16 cellular contexts compared by ENCODE assay signal in genomic region chr1:244362481-244362880, GRCh38.
DNase-seq lines count a peak whose midpoint lies in the region; ATAC-seq and TF ChIP-seq lines count a peak whose summit lies in the region.
"Had no signal": no experiment of that assay in that cellular context is flagged by ENCODE, and none has a peak within 500 bp of the region (broad histone marks: within the 10 kb centered on the region; RNA-seq: fewer than 3 reads in every experiment).

No MANE protein-coding gene starts in this region.

- H3K4me3 ChIP-seq in GM23248 (no peak overlapping the region), left lung (no peak overlapping the region), prostate gland (no peak overlapping the region), MG63 (no peak overlapping the region)

- ATAC-seq in left lung (peak; percentile 11), foreskin keratinocyte (no peak), GM18873 (IDR thresholded peaks at IDR 0.05; ENCODE audit: low FRiP score, unreplicated experiment) (no peak)
- ATAC-seq: left colon; stimulated activated naive CD8-positive, alpha-beta T cell treated with anti-CD3 and anti-CD28 coated beads, Interleukin-15, amount 100 ng/mL, for 72 hours had no signal

- H3K79me2 ChIP-seq in GM23248 (ENCODE audit: insufficient read depth) = no peaks in the 10 kb centered on the region

- H3K4me3 Mint-ChIP-seq in brain = no peak overlapping the region
- H3K4me3 Mint-ChIP-seq: activated naive CD4-positive, alpha-beta T cell treated with anti-CD3 and anti-CD28 coated beads, Interleukin-2, amount 50 U/mL, for 24 hours; stimulated activated naive CD8-positive, alpha-beta T cell treated with anti-CD3 and anti-CD28 coated beads, Interleukin-15, amount 100 ng/mL, for 72 hours had no signal

- no peaks in the 10 kb centered on the region for H3K9me3 ChIP-seq in GM23248 (ENCODE audit: low read depth)
- peaks cover 0 to 6% of the 10 kb centered on the region in 2 donors for H3K9me3 ChIP-seq in left lung
- no peaks in the 10 kb centered on the region for H3K9me3 ChIP-seq in prostate gland
- no peaks in the 10 kb centered on the region for H3K9me3 ChIP-seq in MG63

- H3K9me2 ChIP-seq in GM23248 (ENCODE audit: insufficient read depth) = no peaks in the 10 kb centered on the region

- H3K4me1 Mint-ChIP-seq in brain = peaks cover 13% of the 10 kb centered on the region
- H3K4me1 Mint-ChIP-seq: activated naive CD4-positive, alpha-beta T cell treated with anti-CD3 and anti-CD28 coated beads, Interleukin-2, amount 50 U/mL, for 24 hours; stimulated activated naive CD8-positive, alpha-beta T cell treated with anti-CD3 and anti-CD28 coated beads, Interleukin-15, amount 100 ng/mL, for 72 hours had no signal

- intact Hi-C loops in left lung (cut with DNase I) (no loop called here), prostate gland (cut with DNase I) (no loop called here)

- peak overlapping the region; percentile 27; the same call in 1 of the 2 replicates for H3K27ac ChIP-seq in GM23248
- H3K27ac ChIP-seq in left lung = peak overlapping the region; percentile 23 to 65
- peak overlapping the region; percentile 74 to 79 for H3K27ac ChIP-seq in prostate gland
- no peak overlapping the region for H3K27ac ChIP-seq in foreskin keratinocyte

- H3K27me3 Mint-ChIP-seq in brain = no peaks in the 10 kb centered on the region
- H3K27me3 Mint-ChIP-seq: activated naive CD4-positive, alpha-beta T cell treated with anti-CD3 and anti-CD28 coated beads, Interleukin-2, amount 50 U/mL, for 24 hours; stimulated activated naive CD8-positive, alpha-beta T cell treated with anti-CD3 and anti-CD28 coated beads, Interleukin-15, amount 100 ng/mL, for 72 hours had no signal

- H2AFZ ChIP-seq in GM23248 = peak overlapping the region; percentile 80

- peak overlapping the region; percentile 62 for H3K9ac ChIP-seq in GM23248

- H3K9me3 Mint-ChIP-seq in brain = peaks cover 0 to 12% (median 10%) of the 10 kb centered on the region in 5 experiments

- in situ Hi-C loops in GM23248 (cut with MboI) = no loop called here

- no peak overlapping the region for H3K4me2 ChIP-seq in GM23248 (ENCODE audit: unreplicated experiment)

- no peaks in the 10 kb centered on the region for H3K27me3 ChIP-seq in GM23248 (replicated peaks; ENCODE audit: insufficient read depth)
- H3K27me3 ChIP-seq in left lung = no peaks in the 10 kb centered on the region
- H3K27me3 ChIP-seq in prostate gland (replicated peaks; ENCODE audit: insufficient read depth) = no peaks in the 10 kb centered on the region
- H3K27me3 ChIP-seq in MG63 = no peaks in the 10 kb centered on the region
- H3K27me3 ChIP-seq in foreskin keratinocyte = no peaks in the 10 kb centered on the region

- H3F3A ChIP-seq in GM23248 (ENCODE audit: insufficient read depth) = 0 out of 2 replicates have a peak, but pooled peaks cover 3% of the 10 kb centered on the region

- WGBS in GM23248 (ENCODE audit: low coverage in 1 of 2, low lambda C conversion rate in 2 of 2, missing lambda C conversion rate in 2 of 2), 2 experiments = 74 to 85% methylated on average over 3 of the region's 3 CpGs
- 48% methylated on average over 3 of the region's 3 CpGs for WGBS in prostate gland

- no peak for TF ChIP-seq CTCF in brain (conservative IDR thresholded peaks at IDR 0.05)
- TF ChIP-seq CTCF in left lung (IDR thresholded peaks at IDR 0.05) = no peak
- no peak for TF ChIP-seq CTCF in prostate gland (IDR thresholded peaks at IDR 0.05)
- TF ChIP-seq CTCF in foreskin keratinocyte (conservative IDR thresholded peaks at IDR 0.05) = no peak

- TF ChIP-seq POLR2A in prostate gland (IDR thresholded peaks at IDR 0.05) = no peak

- peak overlapping the region in 3 of 5 experiments; percentile 64 to 93 (median 84) for H3K27ac Mint-ChIP-seq in brain
- H3K27ac Mint-ChIP-seq: activated naive CD4-positive, alpha-beta T cell treated with anti-CD3 and anti-CD28 coated beads, Interleukin-2, amount 50 U/mL, for 24 hours; stimulated activated naive CD8-positive, alpha-beta T cell treated with anti-CD3 and anti-CD28 coated beads, Interleukin-15, amount 100 ng/mL, for 72 hours had no signal

- no peaks in the 10 kb centered on the region for H4K20me1 ChIP-seq in GM23248 (ENCODE audit: insufficient read depth)

- no peaks in the 10 kb centered on the region for H3K36me3 ChIP-seq in GM23248 (ENCODE audit: low read depth)
- no peaks in the 10 kb centered on the region for H3K36me3 ChIP-seq in left lung
- H3K36me3 ChIP-seq in prostate gland = no peaks in the 10 kb centered on the region
- H3K36me3 ChIP-seq in MG63 = no peaks in the 10 kb centered on the region

- H3K4me1 ChIP-seq in GM23248 (ENCODE audit: insufficient read depth) = peaks cover 8% of the 10 kb centered on the region
- peaks cover 0 to 3% of the 10 kb centered on the region in 2 donors for H3K4me1 ChIP-seq in left lung
- H3K4me1 ChIP-seq in prostate gland (replicated peaks) = no peaks in the 10 kb centered on the region
- H3K4me1 ChIP-seq in foreskin keratinocyte = no peaks in the 10 kb centered on the region

- DNase-seq in GM23248 (no peak), left lung (no peak), prostate gland (ENCODE audit: low spot score) (no peak), MG63 (no peak), ecto neural progenitor cell (ENCODE audit: low spot score) (no peak), foreskin keratinocyte (no peak)
- DNase-seq: activated CD4-positive, alpha-beta T cell treated with anti-CD3 and anti-CD28 coated beads for 48 hours; GOT3; hippocampal formation; left colon; NCI-H1436 treated with DMSO at 0.1 percent for 48 hours; NCI-H446 treated with DMSO at 0.1 percent for 48 hours; stimulated activated naive CD8-positive, alpha-beta T cell treated with anti-CD3 and anti-CD28 coated beads, Interleukin-15, amount 100 ng/mL, for 72 hours had no signal

- H3K36me3 Mint-ChIP-seq in brain = no peaks in the 10 kb centered on the region
